ENCODE assay signal across 16 cellular contexts in the genomic region with DNA sequence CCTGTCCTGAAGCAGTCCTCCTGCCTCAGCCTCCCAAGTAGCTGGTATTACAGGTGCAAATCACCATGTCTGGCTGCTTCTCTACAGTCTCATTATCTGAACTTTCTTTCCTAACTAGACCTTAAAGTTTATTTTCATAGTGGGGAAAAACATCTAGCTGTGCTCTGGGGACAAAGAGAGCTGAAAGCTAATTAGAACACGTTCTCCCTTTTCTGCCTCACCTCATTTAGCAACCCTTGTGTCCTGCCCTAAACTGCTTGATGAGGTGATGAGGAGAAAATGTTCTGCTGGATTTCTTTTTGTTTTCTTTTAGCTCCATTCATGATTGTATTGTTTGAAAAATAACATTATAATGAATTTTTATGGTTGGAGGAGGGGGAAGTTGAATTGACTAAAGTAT.
"Had no signal": no experiment of that assay in that cellular context is flagged by ENCODE, and none has a peak within 500 bp of the region (broad histone marks: within the 10 kb centered on the region; RNA-seq: fewer than 3 reads in every experiment).

No MANE protein-coding gene starts in this region.

- H3K27ac ChIP-seq: coronary artery, right atrium auricular region, stomach, upper lobe of right lung had no signal

- H3K36me3 Mint-ChIP-seq: naive thymus-derived CD4-positive, alpha-beta T cell had no signal

- H3K4me3 ChIP-seq: coronary artery, hepatocyte, right atrium auricular region, stomach, tibial artery, upper lobe of right lung had no signal

- DNase-seq: caudate nucleus; effector CD4-positive, alpha-beta T cell; kidney glomerular epithelial cell; mesendoderm; naive thymus-derived CD4-positive, alpha-beta T cell; posterior cingulate gyrus; small intestine; stimulated activated CD4-positive, alpha-beta T cell treated with anti-CD3 and anti-CD28 coated beads, Interleukin-12 subunit alpha, Interleukin-12 subunit beta, amount 100 ng/mL, for 4 hours; stimulated activated naive CD4-positive, alpha-beta T cell; stomach; substantia nigra; tibial artery; upper lobe of right lung had no signal

- H3K4me2 ChIP-seq: hepatocyte had no signal

- H3K9me3 ChIP-seq: right atrium auricular region, stomach, tibial artery, upper lobe of right lung had no signal

- H3K27ac Mint-ChIP-seq: naive thymus-derived CD4-positive, alpha-beta T cell had no signal

- H3K4me3 Mint-ChIP-seq: naive thymus-derived CD4-positive, alpha-beta T cell had no signal

- H3K27me3 ChIP-seq: hepatocyte, right atrium auricular region, stomach, tibial artery, upper lobe of right lung had no signal

- ATAC-seq: naive thymus-derived CD4-positive, alpha-beta T cell; upper lobe of right lung had no signal

- H3K36me3 ChIP-seq: right atrium auricular region, stomach, tibial artery, upper lobe of right lung had no signal

- H2AFZ ChIP-seq: hepatocyte had no signal

- H3K4me1 ChIP-seq: upper lobe of right lung had no signal
